In the genomic region with DNA sequence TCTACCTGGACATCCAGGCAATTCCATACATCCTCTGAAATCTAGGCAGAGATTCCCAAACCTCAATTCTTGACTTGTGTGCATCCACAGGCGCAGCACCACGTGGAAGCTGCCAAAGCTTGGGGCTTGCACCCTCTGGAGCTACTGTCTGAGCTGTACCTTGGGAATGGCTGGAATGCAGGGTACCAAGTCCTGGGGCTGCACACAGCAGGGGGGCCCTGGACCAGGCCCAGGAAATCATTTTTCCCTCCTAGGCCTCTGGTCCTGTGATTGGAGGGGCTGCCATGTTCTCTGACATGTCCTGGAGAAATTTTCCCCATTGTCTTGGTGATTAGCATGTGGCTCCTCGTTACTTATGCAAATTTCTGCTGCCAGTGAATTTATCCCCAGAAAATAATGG, we compare ENCODE assay signal across 7 cellular contexts.
"Had no signal": no experiment of that assay in that cellular context is flagged by ENCODE, and none has a peak within 500 bp of the region (broad histone marks: within the 10 kb centered on the region; RNA-seq: fewer than 3 reads in every experiment).

No MANE protein-coding gene starts in this region.

- ATAC-seq: HepG2, K562 had no signal

- H3K4me3 Mint-ChIP-seq: IgD-negative memory B cell had no signal

- DNase-seq: IMR-90, KBM-7, KG1 had no signal

- H3K4me3 ChIP-seq: K562 had no signal

- H3K4me1 Mint-ChIP-seq: IgD-negative memory B cell had no signal

- H3K27ac ChIP-seq: HL-60 had no signal

- H3K27ac Mint-ChIP-seq: IgD-negative memory B cell had no signal
